Comparison of ENCODE assay signal across 16 cellular contexts in genomic region chr14:106309423-106309822, GRCh38.
DNase-seq lines count a peak whose midpoint lies in the region; ATAC-seq, FAIRE-seq and TF ChIP-seq lines count a peak whose summit lies in the region.
"Had no signal": no experiment of that assay in that cellular context is flagged by ENCODE, and none has a peak within 500 bp of the region (broad histone marks: within the 10 kb centered on the region; RNA-seq: fewer than 3 reads in every experiment).

No MANE protein-coding gene starts in this region.

- intact Hi-C loops in posterior cingulate gyrus (cut with DNase I) = no loop called here

- no peaks in the 10 kb centered on the region for H3K36me3 Mint-ChIP-seq in T-helper 17 cell (ENCODE audit: low read depth)
- H3K36me3 Mint-ChIP-seq: stimulated activated effector memory CD8-positive, alpha-beta T cell treated with anti-CD3 and anti-CD28 coated beads, Interleukin-12 subunit alpha, Interleukin-12 subunit beta, amount 100 ng/mL, for 72 hours had no signal

- peak; percentile 10 for ATAC-seq in GM18508 (IDR thresholded peaks at IDR 0.05; ENCODE audit: insufficient read depth, unreplicated experiment)
- ATAC-seq in GM19395 (IDR thresholded peaks at IDR 0.05; ENCODE audit: unreplicated experiment) = peak; percentile 26
- peak; percentile 30 for ATAC-seq in HG03095 (IDR thresholded peaks at IDR 0.05; ENCODE audit: unreplicated experiment)
- ATAC-seq in T-helper 17 cell = no peak
- ATAC-seq in HG03565 (IDR thresholded peaks at IDR 0.05; ENCODE audit: unreplicated experiment) = no peak
- ATAC-seq: heart left ventricle had no signal

- no peak for TF ChIP-seq POLR2A in H54 (IDR thresholded peaks at IDR 0.05; ENCODE audit: low read depth, low read length)

- DNase-seq in T-helper 17 cell (no peak), H54 (ENCODE audit: insufficient read length, low spot score) (no peak), foreskin melanocyte (no peak), posterior cingulate gyrus (no peak)
- DNase-seq: EL, islet precursor cell, NCI-H2029 treated with DMSO at 0.1 percent for 48 hours, NCI-H510A had no signal

- FAIRE-seq in H54 (lab: Jason Lieb, UNC) = no peak

- H3K27me3 Mint-ChIP-seq in T-helper 17 cell = peaks cover 30% of the 10 kb centered on the region

- H3K27ac Mint-ChIP-seq in T-helper 17 cell = peak overlapping the region; percentile 89
- H3K27ac Mint-ChIP-seq: activated CD8-positive, alpha-beta T cell treated with anti-CD3 and anti-CD28 coated beads, Interleukin-2, amount 10 ng/mL, durations not matched to agents 7 days and 5 days; stimulated activated effector memory CD8-positive, alpha-beta T cell treated with anti-CD3 and anti-CD28 coated beads, Interleukin-12 subunit alpha, Interleukin-12 subunit beta, amount 100 ng/mL, for 72 hours had no signal

- no peaks in the 10 kb centered on the region for H3K9me3 ChIP-seq in T-helper 17 cell (ENCODE audit: control insufficient read depth, low read length, poor library complexity, severe bottlenecking)
- H3K9me3 ChIP-seq: adrenal gland, heart left ventricle had no signal

- peak overlapping the region; percentile 68 for H3K4me3 Mint-ChIP-seq in T-helper 17 cell
- H3K4me3 Mint-ChIP-seq: activated CD8-positive, alpha-beta T cell treated with anti-CD3 and anti-CD28 coated beads, Interleukin-2, amount 10 ng/mL, durations not matched to agents 7 days and 5 days; stimulated activated effector memory CD8-positive, alpha-beta T cell treated with anti-CD3 and anti-CD28 coated beads, Interleukin-12 subunit alpha, Interleukin-12 subunit beta, amount 100 ng/mL, for 72 hours had no signal

- H3K4me1 Mint-ChIP-seq in T-helper 17 cell = peaks cover 6% of the 10 kb centered on the region

Comparison
In these comparisons a context has a peak if more than half of its experiments do, and no peak if none do; other contexts are left out.
1. ATAC-seq: peak in GM18508 (single experiment), GM19395 (single experiment) and HG03095 (single experiment); none in T-helper 17 cell (single experiment) and HG03565 (single experiment).